Comparison of ENCODE assay signal across 14 cellular contexts in the genomic region with DNA sequence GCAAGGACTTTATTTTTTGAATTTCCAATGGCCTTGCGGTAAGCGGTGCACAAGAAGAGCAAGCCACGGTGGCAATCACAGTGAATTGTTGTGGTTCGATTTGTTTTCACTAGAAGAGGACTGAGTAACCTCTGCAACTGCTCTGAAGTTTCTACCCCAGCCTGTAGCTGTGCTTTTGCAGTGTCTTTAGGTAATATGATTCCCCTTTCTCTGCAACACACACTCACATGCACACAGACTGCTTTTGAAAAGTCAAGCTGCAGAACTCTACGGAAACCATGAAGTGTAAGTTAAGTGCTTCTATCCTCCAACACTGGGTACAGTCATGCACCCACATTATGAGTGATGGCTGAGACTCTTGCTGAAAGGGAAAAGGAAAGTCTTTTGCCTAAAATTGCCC. TPM values are rescaled to one million over a fixed set of nuclear protein-coding genes. Genes with fewer than 3 reads are reported as not detected.
DNase-seq lines count a peak whose midpoint lies in the region; ATAC-seq and TF ChIP-seq lines count a peak whose summit lies in the region.
"Had no signal": no experiment of that assay in that cellular context is flagged by ENCODE, and none has a peak within 500 bp of the region (broad histone marks: within the 10 kb centered on the region; RNA-seq: fewer than 3 reads in every experiment).

No MANE protein-coding gene starts in this region.

- CTCF ChIA-PET in CD4-positive, alpha-beta T cell (lab: Charles Lee), result interaction anchor here (0.6 to 1.9 kb wide), 5 partner anchors 10 to 210 kb away, joined by 3 to 8 read pairs (median 3); no protein-coding TSS in a partner anchor
- CTCF ChIA-PET in HEK293 (lab: Yijun Ruan, JAX), result interaction anchor here (0.6 to 1.1 kb wide), 4 partner anchors 9 to 251 kb away, joined by 3 read pairs; no protein-coding TSS in a partner anchor
- CTCF ChIA-PET in naive thymus-derived CD4-positive, alpha-beta T cell (lab: Charles Lee), result interaction anchor here (0.7 to 2.8 kb wide), 7 partner anchors 10 to 178 kb away, joined by 3 to 27 read pairs (median 5); a partner anchor contains a TSS

- ATAC-seq in CD4-positive, alpha-beta T cell (ENCODE audit: poor library complexity), result peak; percentile 61
- ATAC-seq in naive thymus-derived CD4-positive, alpha-beta T cell, result peak; percentile 64
- ATAC-seq in GM18867 (IDR thresholded peaks at IDR 0.05; ENCODE audit: unreplicated experiment), result no peak
- no peak for ATAC-seq in GM18868 (IDR thresholded peaks at IDR 0.05; ENCODE audit: unreplicated experiment)
- ATAC-seq: HCT116, left cardiac atrium had no signal

- H3K36me3 Mint-ChIP-seq in CD4-positive, alpha-beta T cell (ENCODE audit: low read depth), result peaks cover 90% of the 10 kb centered on the region
- peaks cover 13 to 71% (median 68%) of the 10 kb centered on the region in 5 donors for H3K36me3 Mint-ChIP-seq in naive thymus-derived CD4-positive, alpha-beta T cell

- no peaks in the 10 kb centered on the region for H3K9me3 ChIP-seq in CD4-positive, alpha-beta T cell (ENCODE audit: control insufficient read depth, low read length)
- no peaks in the 10 kb centered on the region for H3K9me3 ChIP-seq in HEK293 (ENCODE audit: control insufficient read depth, insufficient read depth, low read depth, low read length)
- no peaks in the 10 kb centered on the region for H3K9me3 ChIP-seq in naive thymus-derived CD4-positive, alpha-beta T cell (ENCODE audit: control insufficient read depth in 2 of 3, low read length in 3 of 3)
- H3K9me3 ChIP-seq: testis had no signal

- peak overlapping the region; percentile 90 for H3K27ac Mint-ChIP-seq in CD4-positive, alpha-beta T cell
- H3K27ac Mint-ChIP-seq in naive thymus-derived CD4-positive, alpha-beta T cell, result peak overlapping the region; percentile 85 to 100 (median 94)

- H3K4me1 Mint-ChIP-seq in CD4-positive, alpha-beta T cell (ENCODE audit: low read depth), result peaks cover 92% of the 10 kb centered on the region
- peaks cover 65 to 93% (median 91%) of the 10 kb centered on the region in 7 donors for H3K4me1 Mint-ChIP-seq in naive thymus-derived CD4-positive, alpha-beta T cell

- peak overlapping the region; percentile 39 for H3K27ac ChIP-seq in CD4-positive, alpha-beta T cell (ENCODE audit: low read depth, low read length)
- H3K27ac ChIP-seq in HEK293 (ENCODE audit: extremely low read depth, low read depth, low read length), result no peak overlapping the region
- H3K27ac ChIP-seq in naive thymus-derived CD4-positive, alpha-beta T cell (ENCODE audit: low read depth, low read length), result peak overlapping the region; percentile 65
- no peak overlapping the region for H3K27ac ChIP-seq in caudate nucleus (ENCODE audit: low read depth, low read length)
- H3K27ac ChIP-seq: testis had no signal

- POLR2A ChIA-PET in CD4-positive, alpha-beta T cell (lab: Charles Lee), result interaction anchor here (0.6 to 11.3 kb wide), 18 partner anchors 13 to 252 kb away, joined by 3 to 355 read pairs (median 7); a partner anchor contains a TSS
- POLR2A ChIA-PET in HEK293 (lab: Yijun Ruan, JAX), result no interaction called here
- POLR2A ChIA-PET in naive thymus-derived CD4-positive, alpha-beta T cell (lab: Charles Lee), result interaction anchor here (1.0 to 12.6 kb wide), 15 partner anchors 13 to 217 kb away, joined by 3 to 354 read pairs (median 5); a partner anchor contains a TSS

- no peak for TF ChIP-seq CTCF in CD4-positive, alpha-beta T cell (IDR thresholded peaks at IDR 0.05)
- TF ChIP-seq CTCF in HEK293 (tag by site-specific recombination; IDR thresholded peaks at IDR 0.05), result no peak

- no peaks in the 10 kb centered on the region for H3K27me3 ChIP-seq in CD4-positive, alpha-beta T cell (ENCODE audit: control insufficient read depth, insufficient read depth, low read length)
- H3K27me3 ChIP-seq in naive thymus-derived CD4-positive, alpha-beta T cell (ENCODE audit: control insufficient read depth in 2 of 2, insufficient read depth in 2 of 2, low read length in 2 of 2), result no peaks in the 10 kb centered on the region
- H3K27me3 ChIP-seq: testis had no signal

- H3K4me3 ChIP-seq in HEK293 (ENCODE audit: low read depth, low read length), result no peak overlapping the region
- H3K4me3 ChIP-seq in naive thymus-derived CD4-positive, alpha-beta T cell (ENCODE audit: low read length), result no peak overlapping the region
- H3K4me3 ChIP-seq: testis had no signal

- H3K4me3 Mint-ChIP-seq in CD4-positive, alpha-beta T cell, result peak overlapping the region; percentile 71
- peak overlapping the region; percentile 14 to 77 (median 60) for H3K4me3 Mint-ChIP-seq in naive thymus-derived CD4-positive, alpha-beta T cell

- H3K36me3 ChIP-seq in HEK293 (ENCODE audit: control insufficient read depth in 2 of 2, insufficient read depth in 1 of 2, low read length in 2 of 2), result no peaks in the 10 kb centered on the region
- H3K36me3 ChIP-seq in naive thymus-derived CD4-positive, alpha-beta T cell (ENCODE audit: control insufficient read depth in 2 of 3, insufficient read depth in 3 of 3, low read length in 3 of 3), result peaks cover 17 to 41% (median 27%) of the 10 kb centered on the region in 3 experiments

- H3K4me1 ChIP-seq in HEK293 (ENCODE audit: control insufficient read depth, insufficient read depth, low read length), result no peaks in the 10 kb centered on the region
- H3K4me1 ChIP-seq in naive thymus-derived CD4-positive, alpha-beta T cell (ENCODE audit: control insufficient read depth in 2 of 2, insufficient read depth in 2 of 2, low read length in 2 of 2), result peaks cover 87 to 89% of the 10 kb centered on the region in 2 donors
- H3K4me1 ChIP-seq: testis had no signal

- H3K27me3 Mint-ChIP-seq in CD4-positive, alpha-beta T cell, result no peaks in the 10 kb centered on the region
- H3K27me3 Mint-ChIP-seq in naive thymus-derived CD4-positive, alpha-beta T cell, result no peaks in the 10 kb centered on the region

- intact Hi-C loops in CD4-positive, alpha-beta T cell (cut with DNase I, micrococcal nuclease), result loop anchor here (1.0 to 5.0 kb wide), 3 partner anchors 11 to 40 kb away; no protein-coding TSS in a partner anchor
- intact Hi-C loops in naive thymus-derived CD4-positive, alpha-beta T cell (cut with micrococcal nuclease), result loop anchor here (1.0 to 2.0 kb wide), 9 partner anchors 11 to 165 kb away; a partner anchor contains a TSS

- DNase-seq in CD4-positive, alpha-beta T cell, result peak in 6 of 10 experiments; percentile 11 to 32 (median 26)
- peak; percentile 47 to 57 for DNase-seq in activated T-cell treated with anti-CD3 and anti-CD28 coated beads, Interleukin-2, amount 50 U/mL, for 48 hours
- peak in 8 of 9 donors; percentile 54 to 87 (median 78) for DNase-seq in naive thymus-derived CD4-positive, alpha-beta T cell
- DNase-seq in NCI-H1694 (lab: John Stamatoyannopoulos, UW) (no peak), caudate nucleus (lab: John Stamatoyannopoulos, UW) (no peak)
- DNase-seq: foreskin melanocyte, left cardiac atrium, NCI-H526, occipital lobe, testis had no signal

- no peaks in the 10 kb centered on the region for H3K9me3 Mint-ChIP-seq in CD4-positive, alpha-beta T cell
- peaks cover 0 to 6% (median 0%) of the 10 kb centered on the region in 11 donors for H3K9me3 Mint-ChIP-seq in naive thymus-derived CD4-positive, alpha-beta T cell

TF ChIP-seq in HEK293, 187 proteins besides CTCF, POLR2A, EP300 and RAD21:
- peak; percentile 26; the same call in 1 of the 2 replicates for TF ChIP-seq FEZF1 (tag by site-specific recombination; IDR thresholded peaks at IDR 0.05)
- TF ChIP-seq, protein P1, sequence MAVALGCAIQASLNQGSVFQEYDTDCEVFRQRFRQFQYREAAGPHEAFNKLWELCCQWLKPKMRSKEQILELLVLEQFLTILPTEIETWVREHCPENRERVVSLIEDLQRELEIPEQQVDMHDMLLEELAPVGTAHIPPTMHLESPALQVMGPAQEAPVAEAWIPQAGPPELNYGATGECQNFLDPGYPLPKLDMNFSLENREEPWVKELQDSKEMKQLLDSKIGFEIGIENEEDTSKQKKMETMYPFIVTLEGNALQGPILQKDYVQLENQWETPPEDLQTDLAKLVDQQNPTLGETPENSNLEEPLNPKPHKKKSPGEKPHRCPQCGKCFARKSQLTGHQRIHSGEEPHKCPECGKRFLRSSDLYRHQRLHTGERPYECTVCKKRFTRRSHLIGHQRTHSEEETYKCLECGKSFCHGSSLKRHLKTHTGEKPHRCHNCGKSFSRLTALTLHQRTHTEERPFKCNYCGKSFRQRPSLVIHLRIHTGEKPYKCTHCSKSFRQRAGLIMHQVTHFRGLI (tag by site-specific recombination; IDR thresholded peaks at IDR 0.05), result no peak

RNA-seq across cellular contexts. Expression of a gene that starts 38.4 kb away (rescaled TPM):
- total RNA-seq in CD4-positive, alpha-beta T cell, result 1,000 to 10,000 TPM; 1,283 to 1,330 TPM
- 1,000 to 10,000 TPM in 1 of 5 experiments, 100 to 1,000 TPM in 4; 369 to 1,223 (median 784) TPM for total RNA-seq in naive thymus-derived CD4-positive, alpha-beta T cell
- 100 to 1,000 TPM; 332 to 372 TPM for polyA plus RNA-seq in naive thymus-derived CD4-positive, alpha-beta T cell

Comparison
In these comparisons a context has a peak if more than half of its experiments do, and no peak if none do; other contexts are left out.
1. ATAC-seq: peak in CD4-positive, alpha-beta T cell (single experiment) and naive thymus-derived CD4-positive, alpha-beta T cell (single experiment); none in GM18867 (single experiment) and GM18868 (single experiment).
2. DNase-seq: peak in CD4-positive, alpha-beta T cell (6 of 10), activated T-cell treated with anti-CD3 and anti-CD28 coated beads, Interleukin-2, amount 50 U/mL, for 48 hours (2 of 2) and naive thymus-derived CD4-positive, alpha-beta T cell (8 of 9); none in NCI-H1694 (single experiment) and caudate nucleus (0 of 61).
3. H3K27ac ChIP-seq: peak in CD4-positive, alpha-beta T cell (single experiment) and naive thymus-derived CD4-positive, alpha-beta T cell (single experiment); none in HEK293 (single experiment) and caudate nucleus (single experiment).